ENCODE assay signal across 23 cellular contexts in genomic region chr12:109189291-109189690, GRCh38.
"Had no signal": no experiment of that assay in that cellular context is flagged by ENCODE, and none has a peak within 500 bp of the region (broad histone marks: within the 10 kb centered on the region; RNA-seq: fewer than 3 reads in every experiment).

No MANE protein-coding gene starts in this region.

- H3K27me3 Mint-ChIP-seq: effector memory CD8-positive, alpha-beta T cell; memory B cell; naive thymus-derived CD4-positive, alpha-beta T cell; stimulated activated naive B cell treated with anti-CD40 and anti-IgM and Interleukin-4, amounts not matched to agents 10 μg/mL and 1 μg/mL and 100 μg/mL, for 72 hours; stimulated activated naive CD8-positive, alpha-beta T cell treated with anti-CD3 and anti-CD28 coated beads, Interleukin-15, amount 100 ng/mL, for 72 hours had no signal

- H3K27ac Mint-ChIP-seq: effector memory CD8-positive, alpha-beta T cell; memory B cell; naive thymus-derived CD4-positive, alpha-beta T cell; nephron; stimulated activated naive B cell treated with anti-CD40 and anti-IgM and Interleukin-4, amounts not matched to agents 10 μg/mL and 1 μg/mL and 100 μg/mL, for 72 hours; stimulated activated naive CD8-positive, alpha-beta T cell treated with anti-CD3 and anti-CD28 coated beads, Interleukin-15, amount 100 ng/mL, for 72 hours had no signal

- H3K9me3 ChIP-seq: gastroesophageal sphincter, ovary, right lobe of liver, thyroid gland, vagina had no signal

- H3K27me3 ChIP-seq: gastroesophageal sphincter, ovary, right lobe of liver, thyroid gland, vagina had no signal

- DNase-seq: cerebellar nuclear complex; cortex of kidney; effector memory CD8-positive, alpha-beta T cell; foreskin fibroblast; hypothalamus; midbrain; naive thymus-derived CD4-positive, alpha-beta T cell; occipital lobe; ovary; retina; small intestine; stimulated activated CD4-positive, alpha-beta T cell treated with anti-CD3 and anti-CD28 coated beads, Interleukin-15, amount 100 ng/mL, for 24 hours; stimulated activated CD4-positive, alpha-beta T cell treated with anti-CD3 and anti-CD28 coated beads, Interleukin-2, amount 100 ng/mL, for 48 hours; stimulated activated naive B cell treated with anti-CD40 and anti-IgM and Interleukin-4, amounts not matched to agents 10 μg/mL and 1 μg/mL and 100 μg/mL, for 72 hours; stimulated activated naive CD8-positive, alpha-beta T cell treated with anti-CD3 and anti-CD28 coated beads, Interleukin-15, amount 100 ng/mL, for 72 hours; thyroid gland; trophoblast cell had no signal

- H3K4me3 Mint-ChIP-seq: effector memory CD8-positive, alpha-beta T cell; memory B cell; naive thymus-derived CD4-positive, alpha-beta T cell; nephron; stimulated activated naive B cell treated with anti-CD40 and anti-IgM and Interleukin-4, amounts not matched to agents 10 μg/mL and 1 μg/mL and 100 μg/mL, for 72 hours; stimulated activated naive CD8-positive, alpha-beta T cell treated with anti-CD3 and anti-CD28 coated beads, Interleukin-15, amount 100 ng/mL, for 72 hours had no signal

- H3K4me1 ChIP-seq: gastroesophageal sphincter, thyroid gland, vagina had no signal

- H3K4me1 Mint-ChIP-seq: memory B cell; naive thymus-derived CD4-positive, alpha-beta T cell; nephron; stimulated activated naive B cell treated with anti-CD40 and anti-IgM and Interleukin-4, amounts not matched to agents 10 μg/mL and 1 μg/mL and 100 μg/mL, for 72 hours; stimulated activated naive CD8-positive, alpha-beta T cell treated with anti-CD3 and anti-CD28 coated beads, Interleukin-15, amount 100 ng/mL, for 72 hours had no signal

- H3K27ac ChIP-seq: ovary, right lobe of liver, thyroid gland, vagina had no signal

- H3K4me3 ChIP-seq: gastroesophageal sphincter, lung, ovary, right lobe of liver, thyroid gland, vagina had no signal

- ATAC-seq: effector memory CD8-positive, alpha-beta T cell; gastroesophageal sphincter; naive thymus-derived CD4-positive, alpha-beta T cell; right lobe of liver; stimulated activated naive B cell treated with anti-CD40 and anti-IgM and Interleukin-4, amounts not matched to agents 10 μg/mL and 1 μg/mL and 100 μg/mL, for 72 hours; stimulated activated naive CD8-positive, alpha-beta T cell treated with anti-CD3 and anti-CD28 coated beads, Interleukin-15, amount 100 ng/mL, for 72 hours had no signal

- H3K9me3 Mint-ChIP-seq: effector memory CD8-positive, alpha-beta T cell; memory B cell; naive thymus-derived CD4-positive, alpha-beta T cell; nephron; stimulated activated naive B cell treated with anti-CD40 and anti-IgM and Interleukin-4, amounts not matched to agents 10 μg/mL and 1 μg/mL and 100 μg/mL, for 72 hours; stimulated activated naive CD8-positive, alpha-beta T cell treated with anti-CD3 and anti-CD28 coated beads, Interleukin-15, amount 100 ng/mL, for 72 hours had no signal

- H3K36me3 ChIP-seq: ovary had no signal
